Comparison of ENCODE assay signal across 34 cellular contexts in genomic region chr12:41856228-41856627, GRCh38.
"Had no signal": no experiment of that assay in that cellular context is flagged by ENCODE, and none has a peak within 500 bp of the region (broad histone marks: within the 10 kb centered on the region; RNA-seq: fewer than 3 reads in every experiment).

No MANE protein-coding gene starts in this region.

- DNase-seq: activated CD4-positive, alpha-beta T cell treated with anti-CD3 and anti-CD28 coated beads, Interleukin-2, amount 10 ng/mL, durations not matched to agents 24 days and 14 days; activated CD4-positive, alpha-beta T cell treated with anti-CD3 and anti-CD28 coated beads, Interleukin-2, amount 50 U/mL, for 4 hours; activated CD8-positive, alpha-beta T cell treated with anti-CD3 and anti-CD28 coated beads for 36 hours; activated effector memory CD4-positive, alpha-beta T cell treated with anti-CD3 and anti-CD28 coated beads, Interleukin-2, amount 50 U/mL, for 16 hours; activated naive CD4-positive, alpha-beta T cell; activated naive CD4-positive, alpha-beta T cell treated with anti-CD3 and anti-CD28 coated beads, Interleukin-2, amount 50 U/mL, for 16 hours; activated naive CD8-positive, alpha-beta T cell treated with anti-CD3 and anti-CD28 coated beads for 36 hours; activated T-cell treated with anti-CD3 and anti-CD28 coated beads, Interleukin-2, amount 50 U/mL, for 1 hour; activated T-cell treated with anti-CD3 and anti-CD28 coated beads, Interleukin-2, amount 50 U/mL, for 72 hours; amniotic stem cell; aorta; brain microvascular endothelial cell; central memory CD4-positive, alpha-beta T cell; Kasumi-1; KBM-7; MG63; MV-4-11; NCI-H1092 treated with DMSO at 0.1 percent for 48 hours; NCI-H1417; NCI-H146; NCI-H187; NCI-H2029 treated with DMSO at 0.1 percent for 48 hours; NCI-H2171 treated with DMSO at 0.1 percent for 48 hours; NCI-H2227 treated with DMSO at 0.1 percent for 48 hours; NCI-H446; NCI-H774; SHP77; SW 1271; T-helper 1 cell; T-helper 2 cell; T-helper 9 cell had no signal

- H3K27me3 ChIP-seq: brain microvascular endothelial cell, MG63, SJSA1 had no signal

- H3K27ac Mint-ChIP-seq: activated CD4-positive, alpha-beta T cell treated with anti-CD3 and anti-CD28 coated beads, Interleukin-2, amount 10 ng/mL, durations not matched to agents 24 days and 14 days; activated CD8-positive, alpha-beta T cell treated with anti-CD3 and anti-CD28 coated beads for 36 hours; activated naive CD8-positive, alpha-beta T cell treated with anti-CD3 and anti-CD28 coated beads for 36 hours; activated T-cell treated with anti-CD3 and anti-CD28 coated beads, Interleukin-2, amount 50 U/mL, for 72 hours; activated T-helper 17 cell treated with anti-CD3 and anti-CD28 coated beads, Interleukin-2, amount 50 U/mL, for 72 hours; IgD-negative memory B cell had no signal

- H3K36me3 ChIP-seq: brain microvascular endothelial cell, MG63, SJSA1 had no signal

- H3K27ac ChIP-seq: brain microvascular endothelial cell, SJSA1 had no signal

- H3K9me3 Mint-ChIP-seq: activated CD4-positive, alpha-beta T cell treated with anti-CD3 and anti-CD28 coated beads, Interleukin-2, amount 10 ng/mL, durations not matched to agents 24 days and 14 days; activated CD8-positive, alpha-beta T cell treated with anti-CD3 and anti-CD28 coated beads for 36 hours; activated naive CD8-positive, alpha-beta T cell treated with anti-CD3 and anti-CD28 coated beads for 36 hours; activated T-helper 17 cell treated with anti-CD3 and anti-CD28 coated beads, Interleukin-2, amount 50 U/mL, for 72 hours had no signal

- H3K4me3 Mint-ChIP-seq: activated CD4-positive, alpha-beta T cell treated with anti-CD3 and anti-CD28 coated beads, Interleukin-2, amount 10 ng/mL, durations not matched to agents 24 days and 14 days; activated CD8-positive, alpha-beta T cell treated with anti-CD3 and anti-CD28 coated beads for 36 hours; activated naive CD8-positive, alpha-beta T cell treated with anti-CD3 and anti-CD28 coated beads for 36 hours; activated T-cell treated with anti-CD3 and anti-CD28 coated beads, Interleukin-2, amount 50 U/mL, for 72 hours; activated T-helper 17 cell treated with anti-CD3 and anti-CD28 coated beads, Interleukin-2, amount 50 U/mL, for 72 hours; IgD-negative memory B cell had no signal

- H3K36me3 Mint-ChIP-seq: activated naive CD8-positive, alpha-beta T cell treated with anti-CD3 and anti-CD28 coated beads for 36 hours had no signal

- H3K27me3 Mint-ChIP-seq: activated CD4-positive, alpha-beta T cell treated with anti-CD3 and anti-CD28 coated beads, Interleukin-2, amount 10 ng/mL, durations not matched to agents 24 days and 14 days had no signal

- H3K4me1 ChIP-seq: SJSA1 had no signal

- H3K4me1 Mint-ChIP-seq: activated CD4-positive, alpha-beta T cell treated with anti-CD3 and anti-CD28 coated beads, Interleukin-2, amount 10 ng/mL, durations not matched to agents 24 days and 14 days; activated naive CD8-positive, alpha-beta T cell treated with anti-CD3 and anti-CD28 coated beads for 36 hours; activated T-helper 17 cell treated with anti-CD3 and anti-CD28 coated beads, Interleukin-2, amount 50 U/mL, for 72 hours; IgD-negative memory B cell had no signal

- H3K4me3 ChIP-seq: MG63, SJSA1 had no signal

- H3K9me3 ChIP-seq: MG63, SJSA1 had no signal
